2 cellular contexts compared by ENCODE assay signal in the genomic region with DNA sequence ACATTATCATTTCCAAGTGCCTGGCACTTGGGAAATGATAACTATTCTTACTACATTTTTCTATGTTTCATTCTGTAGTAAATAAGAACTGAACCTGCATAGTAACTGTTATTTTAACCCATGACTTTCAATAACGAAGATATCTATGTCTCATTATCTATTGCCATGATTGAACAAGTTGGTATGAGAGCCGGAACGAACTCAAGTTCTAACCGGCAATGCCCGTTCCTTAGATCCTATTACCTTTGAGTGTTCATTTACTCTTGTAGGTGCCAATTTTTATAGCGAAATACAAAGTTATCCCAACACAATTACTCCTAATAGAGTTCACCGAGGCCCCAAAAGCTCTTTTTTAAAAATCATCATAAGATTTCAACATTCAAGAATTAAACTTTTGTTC.
TF ChIP-seq lines count a peak whose summit lies in the region.

No MANE protein-coding gene starts in this region.

TF ChIP-seq in endothelial cell of umbilical vein, 7 proteins besides CTCF, POLR2A, EP300 and RAD21 (continued from another document):
- no peak for TF ChIP-seq MYC (IDR thresholded peaks at IDR 0.05; ENCODE audit: low read depth, low read length)
- TF ChIP-seq, protein P1, sequence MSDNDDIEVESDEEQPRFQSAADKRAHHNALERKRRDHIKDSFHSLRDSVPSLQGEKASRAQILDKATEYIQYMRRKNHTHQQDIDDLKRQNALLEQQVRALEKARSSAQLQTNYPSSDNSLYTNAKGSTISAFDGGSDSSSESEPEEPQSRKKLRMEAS (IDR thresholded peaks at IDR 0.05; ENCODE audit: insufficient read depth, insufficient read length): no peak
- TF ChIP-seq JUN (IDR thresholded peaks at IDR 0.05; ENCODE audit: borderline replicate concordance, insufficient read depth, insufficient read length, low read depth): no peak
- TF ChIP-seq FOS (IDR thresholded peaks at IDR 0.05; ENCODE audit: borderline replicate concordance, insufficient read depth, low read length): no peak

TF ChIP-seq in neural cell, 6 proteins besides CTCF, POLR2A, EP300 and RAD21 (continued from another document):
- TF ChIP-seq TAF1 (IDR thresholded peaks at IDR 0.05; ENCODE audit: low read depth) (no peak), MXI1 (conservative IDR thresholded peaks at IDR 0.05; ENCODE audit: poor library complexity, severe bottlenecking) (no peak)
- TF ChIP-seq, protein P2, sequence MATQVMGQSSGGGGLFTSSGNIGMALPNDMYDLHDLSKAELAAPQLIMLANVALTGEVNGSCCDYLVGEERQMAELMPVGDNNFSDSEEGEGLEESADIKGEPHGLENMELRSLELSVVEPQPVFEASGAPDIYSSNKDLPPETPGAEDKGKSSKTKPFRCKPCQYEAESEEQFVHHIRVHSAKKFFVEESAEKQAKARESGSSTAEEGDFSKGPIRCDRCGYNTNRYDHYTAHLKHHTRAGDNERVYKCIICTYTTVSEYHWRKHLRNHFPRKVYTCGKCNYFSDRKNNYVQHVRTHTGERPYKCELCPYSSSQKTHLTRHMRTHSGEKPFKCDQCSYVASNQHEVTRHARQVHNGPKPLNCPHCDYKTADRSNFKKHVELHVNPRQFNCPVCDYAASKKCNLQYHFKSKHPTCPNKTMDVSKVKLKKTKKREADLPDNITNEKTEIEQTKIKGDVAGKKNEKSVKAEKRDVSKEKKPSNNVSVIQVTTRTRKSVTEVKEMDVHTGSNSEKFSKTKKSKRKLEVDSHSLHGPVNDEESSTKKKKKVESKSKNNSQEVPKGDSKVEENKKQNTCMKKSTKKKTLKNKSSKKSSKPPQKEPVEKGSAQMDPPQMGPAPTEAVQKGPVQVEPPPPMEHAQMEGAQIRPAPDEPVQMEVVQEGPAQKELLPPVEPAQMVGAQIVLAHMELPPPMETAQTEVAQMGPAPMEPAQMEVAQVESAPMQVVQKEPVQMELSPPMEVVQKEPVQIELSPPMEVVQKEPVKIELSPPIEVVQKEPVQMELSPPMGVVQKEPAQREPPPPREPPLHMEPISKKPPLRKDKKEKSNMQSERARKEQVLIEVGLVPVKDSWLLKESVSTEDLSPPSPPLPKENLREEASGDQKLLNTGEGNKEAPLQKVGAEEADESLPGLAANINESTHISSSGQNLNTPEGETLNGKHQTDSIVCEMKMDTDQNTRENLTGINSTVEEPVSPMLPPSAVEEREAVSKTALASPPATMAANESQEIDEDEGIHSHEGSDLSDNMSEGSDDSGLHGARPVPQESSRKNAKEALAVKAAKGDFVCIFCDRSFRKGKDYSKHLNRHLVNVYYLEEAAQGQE (IDR thresholded peaks at IDR 0.05; ENCODE audit: borderline replicate concordance): no peak
